ENCODE assay signal across 11 cellular contexts in genomic region chr11:62472063-62472884, GRCh38. TPM values are rescaled to one million over a fixed set of nuclear protein-coding genes. Genes with fewer than 3 reads are reported as not detected.
DNase-seq lines count a peak whose midpoint lies in the region; ATAC-seq, FAIRE-seq and TF ChIP-seq lines count a peak whose summit lies in the region.
"Had no signal": no experiment of that assay in that cellular context is flagged by ENCODE, and none has a peak within 500 bp of the region (broad histone marks: within the 10 kb centered on the region; RNA-seq: fewer than 3 reads in every experiment).

No MANE protein-coding gene starts in this region.

- H2AK5ac ChIP-seq in mesenchymal stem cell (ENCODE audit: low read length, severe bottlenecking): peak overlapping the region; percentile 21

- H3K79me2 ChIP-seq in astrocyte (ENCODE audit: insufficient read depth, low read length): no peaks in the 10 kb centered on the region

- FAIRE-seq in A549 (lab: Jason Lieb, UNC): no peak
- no peak for FAIRE-seq in astrocyte (lab: Jason Lieb, UNC)

- H3K23ac ChIP-seq in mesenchymal stem cell (ENCODE audit: low read length in 2 of 2): peak overlapping the region in 1 of 2 experiments; percentile 46

- H3K4me3 ChIP-seq in A549: no peak overlapping the region
- no peak overlapping the region for H3K4me3 ChIP-seq in astrocyte (ENCODE audit: insufficient read depth, low read depth, low read length)
- H3K4me3 ChIP-seq in mesenchymal stem cell (ENCODE audit: insufficient read depth in 1 of 2, low read depth in 1 of 2, low read length in 2 of 2): no peak overlapping the region

- H3K36me3 ChIP-seq in astrocyte (ENCODE audit: insufficient read depth, low read length): no peaks in the 10 kb centered on the region
- no peaks in the 10 kb centered on the region for H3K36me3 ChIP-seq in mesenchymal stem cell (ENCODE audit: control insufficient read depth in 1 of 2, insufficient read depth in 2 of 2, low read depth in 1 of 2, low read length in 2 of 2)

- no peak overlapping the region for H3K4ac ChIP-seq in mesenchymal stem cell (ENCODE audit: low read depth in 1 of 2, low read length in 2 of 2)

- CTCF ChIA-PET in A549 (lab: Yijun Ruan, JAX): no interaction called here

- H3K4me3 Mint-ChIP-seq in astrocyte (ENCODE audit: unreplicated experiment): peak overlapping the region; percentile 22

- no peak for TF ChIP-seq RAD21 in A549 (conservative IDR thresholded peaks at IDR 0.05 in 1 of 2, IDR thresholded peaks at IDR 0.05 in 1 of 2)

- no peaks in the 10 kb centered on the region for H3K9me3 ChIP-seq in A549
- no peaks in the 10 kb centered on the region for H3K9me3 ChIP-seq in astrocyte (ENCODE audit: insufficient read depth, low read depth, low read length)
- H3K9me3 ChIP-seq in mesenchymal stem cell (ENCODE audit: control insufficient read depth, low read length): no peaks in the 10 kb centered on the region

- H2BK5ac ChIP-seq in mesenchymal stem cell (ENCODE audit: low read depth, low read length, poor library complexity, severe bottlenecking): no peak overlapping the region

- H4K8ac ChIP-seq in mesenchymal stem cell (ENCODE audit: low read length): peak overlapping the region; percentile 42

- H2BK12ac ChIP-seq in mesenchymal stem cell (ENCODE audit: low read length in 2 of 2): peak overlapping the region in 1 of 2 experiments; percentile 90

- peak; percentile 76 to 87; a peak in 5 of 6 replicates for ATAC-seq in A549
- no peak for ATAC-seq in GM18867 (IDR thresholded peaks at IDR 0.05; ENCODE audit: unreplicated experiment)
- ATAC-seq in GM21360 (IDR thresholded peaks at IDR 0.05; ENCODE audit: unreplicated experiment): no peak

- no peak overlapping the region for H2BK15ac ChIP-seq in mesenchymal stem cell (ENCODE audit: low read depth, poor library complexity, severe bottlenecking)

- DNase-seq in A549 (ENCODE audit: low read depth in 1 of 2, low spot score in 1 of 2) (peak; percentile 54 to 57), HT-29 (ENCODE audit: low spot score) (peak; percentile 64), astrocyte (ENCODE audit: low read depth) (peak; percentile 60), mesenchymal stem cell (peak; percentile 52), globus pallidus (ENCODE audit: low spot score) (no peak), NOMO-1 treated with DMSO at 0.1 percent for 48 hours (lab: John Stamatoyannopoulos, UW; ENCODE audit: unreplicated experiment) (no peak)
- DNase-seq: activated CD4-positive, alpha-beta T cell treated with anti-CD3 and anti-CD28 coated beads, Interleukin-2, amount 50 U/mL, for 4 hours; NK-92 treated with Interleukin-12 subunit alpha and Interleukin-12 subunit beta, amount 100 ng/mL, for 24 hours had no signal

- TF ChIP-seq CTCF in A549 (IDR thresholded peaks at IDR 0.05): no peak
- TF ChIP-seq CTCF in astrocyte (IDR thresholded peaks at IDR 0.05; ENCODE audit: insufficient read depth, low read depth, low read length): no peak

- peak overlapping the region in 1 of 2 experiments; percentile 87 for H3K14ac ChIP-seq in mesenchymal stem cell (ENCODE audit: low read length in 2 of 2)

- no peaks in the 10 kb centered on the region for H4K20me1 ChIP-seq in astrocyte (ENCODE audit: insufficient read depth, low read length)

- peak overlapping the region in 1 of 2 experiments; percentile 77 for H3K18ac ChIP-seq in mesenchymal stem cell (ENCODE audit: low read depth in 1 of 2, low read length in 2 of 2)

- peak overlapping the region; percentile 37 to 88; a peak in 5 of 6 replicates for H3K27ac ChIP-seq in A549
- H3K27ac ChIP-seq in astrocyte (ENCODE audit: low read depth, low read length): no peak overlapping the region
- H3K27ac ChIP-seq in mesenchymal stem cell (ENCODE audit: low read length, poor library complexity, severe bottlenecking): no peak overlapping the region

- H3K27me3 Mint-ChIP-seq in astrocyte (ENCODE audit: low read depth, unreplicated experiment): peaks cover 1% of the 10 kb centered on the region

- H3K27ac Mint-ChIP-seq in astrocyte (ENCODE audit: unreplicated experiment): peak overlapping the region; percentile 31

- no peaks in the 10 kb centered on the region for H3K27me3 ChIP-seq in astrocyte (ENCODE audit: insufficient read depth, low read length)
- H3K27me3 ChIP-seq in mesenchymal stem cell (ENCODE audit: control insufficient read depth in 1 of 2, insufficient read depth in 1 of 2, low read length in 2 of 2): no peaks in the 10 kb centered on the region

- POLR2A ChIA-PET in A549 (lab: Yijun Ruan, JAX): no interaction called here

- H3K79me1 ChIP-seq in mesenchymal stem cell (replicated peaks; ENCODE audit: low read length, poor library complexity, severe bottlenecking): no peaks in the 10 kb centered on the region

- H3K4me1 ChIP-seq in A549 (peaks cover 29% of the 10 kb centered on the region), astrocyte (ENCODE audit: insufficient read depth, low read length) (peaks cover 8% of the 10 kb centered on the region), mesenchymal stem cell (ENCODE audit: control insufficient read depth, insufficient read depth, low read depth, low read length) (peaks cover 7% of the 10 kb centered on the region)

- H3K36me3 Mint-ChIP-seq in astrocyte (ENCODE audit: low read depth, unreplicated experiment): no peaks in the 10 kb centered on the region

- TF ChIP-seq EP300 in A549 (IDR thresholded peaks at IDR 0.05): 0 out of 5 replicates have a peak, but pooled peaks of 1 of the 2 experiments have one; percentile 8

- no peak overlapping the region for H3K9ac ChIP-seq in astrocyte (ENCODE audit: low read length)
- H3K9ac ChIP-seq in mesenchymal stem cell (ENCODE audit: low read length): no peak overlapping the region

- 52% methylated on average over 9 of the region's 9 CpGs for WGBS in A549 (ENCODE audit: missing lambda C conversion rate)
- WGBS in mesenchymal stem cell: 35% methylated on average over 9 of the region's 9 CpGs

- H2AFZ ChIP-seq in astrocyte (ENCODE audit: low read depth, low read length) (peak overlapping the region; percentile 3), mesenchymal stem cell (ENCODE audit: low read depth, low read length) (no peak overlapping the region)

- peaks cover 9% of the 10 kb centered on the region for H3K4me1 Mint-ChIP-seq in astrocyte (ENCODE audit: low read depth, unreplicated experiment)

- TF ChIP-seq POLR2A in A549 (IDR thresholded peaks at IDR 0.05; ENCODE audit: low read length): no peak

- peak overlapping the region; percentile 72 for H3K4me2 ChIP-seq in A549
- H3K4me2 ChIP-seq in astrocyte (ENCODE audit: low read length): peak overlapping the region; percentile 44
- no peak overlapping the region for H3K4me2 ChIP-seq in mesenchymal stem cell (ENCODE audit: low read length, poor library complexity, severe bottlenecking)

- no peak overlapping the region for H2BK120ac ChIP-seq in mesenchymal stem cell (ENCODE audit: low read depth, low read length)

- H3K9me3 Mint-ChIP-seq in astrocyte (ENCODE audit: unreplicated experiment): no peaks in the 10 kb centered on the region

- H4K91ac ChIP-seq in mesenchymal stem cell (ENCODE audit: low read length): no peak overlapping the region

TF ChIP-seq in A549, 52 proteins besides CTCF, POLR2A, EP300 and RAD21:
- TF ChIP-seq BHLHE40 (IDR thresholded peaks at IDR 0.05; ENCODE audit: low read depth, low read length) (no peak), FOSL2 (IDR thresholded peaks at IDR 0.05) (peak; percentile 24; the same call in 1 of the 2 replicates), FOSL2 (CRISPR knock-in tag; IDR thresholded peaks at IDR 0.05) (peak; percentile 91), TFCP2L1 (CRISPR knock-in tag; IDR thresholded peaks at IDR 0.05) (no peak), CHD4 (IDR thresholded peaks at IDR 0.05; ENCODE audit: borderline replicate concordance) (no peak), ELK1 (IDR thresholded peaks at IDR 0.05; ENCODE audit: low read depth, low read length) (no peak), MAX (IDR thresholded peaks at IDR 0.05) (peak; percentile 52; the same call in 1 of the 2 replicates), CHD2 (IDR thresholded peaks at IDR 0.05; ENCODE audit: low read length, partially characterized antibody) (no peak), CEBPB (IDR thresholded peaks at IDR 0.05) (peak in 1 of 2 experiments; percentile 16; a peak in 1 of 4 replicates), JUNB (IDR thresholded peaks at IDR 0.05) (peak; percentile 56; the same call in 1 of the 2 replicates), E2F6 (IDR thresholded peaks at IDR 0.05; ENCODE audit: borderline replicate concordance, low read depth) (0 out of 2 replicates have a peak, but pooled peaks have one; percentile 63), GATA3 (IDR thresholded peaks at IDR 0.05; ENCODE audit: borderline replicate concordance) (0 out of 2 replicates have a peak, but pooled peaks have one; percentile 17), MAFK (IDR thresholded peaks at IDR 0.05; ENCODE audit: partially characterized antibody) (no peak)

RNA-seq across cellular contexts. Expression of gene SCGB1A1, which starts 53.4 kb away (rescaled TPM):
- polyA plus RNA-seq in A549 (2011; rRNA removed) (0.47 TPM in 1 of 2 replicates, not detected in the other), A549 (2017; fragmentation: RNase III; extraction: RNeasy Plus Mini Kit Qiagen cat#74134 plus additional on column Dnase treatment) (not detected in 3 replicates)
- 0.37 and 0.52 TPM in 2 replicates for polyA plus RNA-seq in A549 (2012; cell fraction: cytosol; rRNA removed)
- not detected in 2 replicates for polyA plus RNA-seq in A549 (2012; cell fraction: nucleus; rRNA removed)
- not detected in 2 replicates for polyA minus RNA-seq in A549 (2011; rRNA and poly(A)+ RNA removed)
- total RNA-seq in HT-29 (2014; rRNA removed; shearing (Covaris generic)): not detected in 2 replicates
- not detected in 2 replicates for total RNA-seq in astrocyte
- not detected for polyA plus RNA-seq in mesenchymal stem cell (2013, experiment 1 of 2)
- polyA plus RNA-seq in mesenchymal stem cell (2013, experiment 2 of 2): not detected
- total RNA-seq: kidney epithelial cell had no signal

Comparison
In these comparisons a context has a peak if more than half of its experiments do, and no peak if none do; other contexts are left out.
1. ATAC-seq: peak in A549 (2 of 2); none in GM18867 (single experiment) and GM21360 (single experiment).
2. DNase-seq: peak in A549 (2 of 2), HT-29 (single experiment), astrocyte (single experiment) and mesenchymal stem cell (single experiment); none in globus pallidus (single experiment) and NOMO-1 treated with DMSO at 0.1 percent for 48 hours (single experiment).
3. H3K27ac ChIP-seq: peak in A549 (2 of 2); none in astrocyte (single experiment) and mesenchymal stem cell (single experiment).